22 cellular contexts compared by ENCODE assay signal in the genomic region with DNA sequence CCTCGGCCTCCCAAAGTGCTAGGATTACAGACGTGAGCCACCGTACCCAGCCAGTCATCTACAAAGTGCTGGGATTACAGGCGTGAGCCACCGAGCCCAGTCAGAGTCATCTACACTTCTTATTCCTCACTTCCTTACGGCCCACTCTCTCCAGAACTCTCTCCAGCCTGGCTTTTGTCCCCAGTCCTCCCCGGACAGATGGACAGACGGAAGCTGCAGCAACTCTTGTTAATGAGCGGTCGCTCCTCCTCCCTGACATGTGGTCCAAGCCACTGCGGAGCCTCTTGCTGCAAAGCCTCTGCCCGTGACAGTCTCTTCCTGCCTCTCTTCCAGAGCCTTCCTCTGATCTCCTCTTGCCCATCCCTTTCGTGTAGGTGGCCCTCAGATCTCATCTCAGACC. TPM values are rescaled to one million over a fixed set of nuclear protein-coding genes. Genes with fewer than 3 reads are reported as not detected.
A peak's percentile ranks its signal among the peaks of the same experiment; 100 is the strongest.
DNase-seq lines count a peak whose midpoint lies in the region; ATAC-seq and TF ChIP-seq lines count a peak whose summit lies in the region.
"Had no signal": no experiment of that assay in that cellular context is flagged by ENCODE, and none has a peak within 500 bp of the region (broad histone marks: within the 10 kb centered on the region; RNA-seq: fewer than 3 reads in every experiment).

No MANE protein-coding gene starts in this region.

- H3K4me3 ChIP-seq in WERI-Rb-1 (ENCODE audit: low read depth, low read length), result no peak overlapping the region
- H3K4me3 ChIP-seq: BLaER1, MG63 had no signal

- intact Hi-C loops in sciatic nerve (cut with DNase I), result no loop called here

- H3K36me3 ChIP-seq in WERI-Rb-1, result no peaks in the 10 kb centered on the region
- H3K36me3 ChIP-seq: BLaER1, MG63 had no signal

- no peak overlapping the region for H3K27ac ChIP-seq in WERI-Rb-1
- H3K27ac ChIP-seq: 22Rv1, BLaER1 had no signal

- TF ChIP-seq CTCF in WERI-Rb-1 (IDR thresholded peaks at IDR 0.05; ENCODE audit: low read depth, low read length), result no peak

- ATAC-seq in sciatic nerve, result no peak
- ATAC-seq: CD8-positive, alpha-beta T cell had no signal

- peak; percentile 40 for DNase-seq in NCI-H82 (lab: John Stamatoyannopoulos, UW)
- no peak for DNase-seq in NCI-H82 treated with DMSO at 0.1 percent for 48 hours (lab: John Stamatoyannopoulos, UW; ENCODE audit: unreplicated experiment)
- peak; percentile 42 for DNase-seq in WERI-Rb-1
- DNase-seq in islet precursor cell, result peak; percentile 46
- DNase-seq in sciatic nerve (ENCODE audit: low spot score), result peak; percentile 33
- no peak for DNase-seq in DMS114 treated with DMSO at 0.1 percent for 48 hours (lab: John Stamatoyannopoulos, UW; ENCODE audit: unreplicated experiment)
- DNase-seq in 8988T, result no peak
- no peak for DNase-seq in T-helper 1 cell
- DNase-seq: CD8-positive, alpha-beta T cell; DMS79 treated with DMSO at 0.1 percent for 48 hours; Karpas-422; MG63; NCI-H1092; NCI-H146; NCI-H2081; NCI-H510A treated with DMSO at 0.1 percent for 48 hours; SHP77 had no signal

- no peaks in the 10 kb centered on the region for H3K9me3 ChIP-seq in WERI-Rb-1 (ENCODE audit: severe bottlenecking)
- H3K9me3 ChIP-seq: BLaER1, MG63 had no signal

- H3K27me3 ChIP-seq in WERI-Rb-1 (ENCODE audit: insufficient read depth, low read depth, severe bottlenecking), result no peaks in the 10 kb centered on the region
- H3K27me3 ChIP-seq: BLaER1, MG63 had no signal

RNA-seq across cellular contexts. Expression of a gene that starts 45.9 kb away (rescaled TPM):
- total RNA-seq in sciatic nerve, result not detected
- total RNA-seq: CD8-positive, alpha-beta T cell; G401; H4; HT-29 had no signal

Comparison
In these comparisons a context has a peak if more than half of its experiments do, and no peak if none do; other contexts are left out.
1. DNase-seq: peak in NCI-H82 (single experiment), WERI-Rb-1 (single experiment), islet precursor cell (single experiment) and sciatic nerve (single experiment); none in NCI-H82 treated with DMSO at 0.1 percent for 48 hours (single experiment), DMS114 treated with DMSO at 0.1 percent for 48 hours (single experiment), 8988T (single experiment) and T-helper 1 cell (0 of 5).